In genomic region chr19:8307400-8307964, GRCh38 we compare ENCODE assay signal across 6 cellular contexts. TPM values are rescaled to one million over a fixed set of nuclear protein-coding genes. Genes with fewer than 3 reads are reported as not detected.
DNase-seq lines count a peak whose midpoint lies in the region; ATAC-seq and TF ChIP-seq lines count a peak whose summit lies in the region.

No MANE protein-coding gene starts in this region.

- peak overlapping the region; percentile 84 for H3K9ac ChIP-seq in OCI-LY1 (ENCODE audit: low read length)

- H3K4me2 ChIP-seq in OCI-LY1 (ENCODE audit: low read length) = peak overlapping the region; percentile 91

- H3K27ac Mint-ChIP-seq in glutamatergic neuron (ENCODE audit: unreplicated experiment) = peak overlapping the region; percentile 92

- peaks cover 3% of the 10 kb centered on the region for H3K9me3 Mint-ChIP-seq in glutamatergic neuron (ENCODE audit: unreplicated experiment)

- H2AFZ ChIP-seq in OCI-LY1 (ENCODE audit: low read length) = no peak overlapping the region

- H3K9me3 ChIP-seq in AG04450 (ENCODE audit: control insufficient read depth, insufficient read depth, low read length) (peaks cover 6% of the 10 kb centered on the region; the same call in 1 of the 2 replicates), OCI-LY1 (ENCODE audit: low read length) (no peaks in the 10 kb centered on the region)

- H3F3A ChIP-seq in OCI-LY1 (ENCODE audit: insufficient read depth, low read length) = no peaks in the 10 kb centered on the region

- DNase-seq in AG04450 (ENCODE audit: low read depth, low spot score) (no peak), glutamatergic neuron (no peak)

- ATAC-seq in HG02678 (IDR thresholded peaks at IDR 0.05; ENCODE audit: unreplicated experiment) (no peak), HG03039 (IDR thresholded peaks at IDR 0.05; ENCODE audit: unreplicated experiment) (no peak)

- H3K9me2 ChIP-seq in OCI-LY1 (ENCODE audit: low read depth, low read length) = no peaks in the 10 kb centered on the region

- H3K27me3 ChIP-seq in AG04450 (ENCODE audit: control insufficient read depth, insufficient read depth, low read length) (no peaks in the 10 kb centered on the region), OCI-LY1 (ENCODE audit: insufficient read depth, low read length) (no peaks in the 10 kb centered on the region)

- TF ChIP-seq CTCF in AG04450 (IDR thresholded peaks at IDR 0.05; ENCODE audit: low read depth, low read length) (no peak), OCI-LY1 (IDR thresholded peaks at IDR 0.05; ENCODE audit: low read length) (no peak), glutamatergic neuron (IDR thresholded peaks at IDR 0.05; ENCODE audit: partially characterized antibody, unreplicated experiment) (no peak)

- peaks cover 60% of the 10 kb centered on the region for H3K36me3 ChIP-seq in OCI-LY1 (ENCODE audit: insufficient read depth, low read length)

- H3K4me3 ChIP-seq in AG04450 (ENCODE audit: low read depth, low read length) (peak overlapping the region; percentile 75), OCI-LY1 (ENCODE audit: low read depth, low read length, poor library complexity, severe bottlenecking) (peak overlapping the region; percentile 70)

- POLR2A ChIA-PET in AG04450 (lab: Yijun Ruan, JAX) = interaction anchor here (0.7 to 1.4 kb wide), 2 partner anchors 14 to 207 kb away, joined by 3 read pairs; partner anchors contain the start of genes NDUFA7, RPS28 and ZNF414

- CTCF ChIA-PET in AG04450 (lab: Charles Lee) = interaction anchor here (0.7 kb wide), 1 partner anchor 1529 kb away, joined by 3 read pairs; no protein-coding TSS in a partner anchor

- H3K4me1 ChIP-seq in OCI-LY1 (ENCODE audit: insufficient read depth, low read length, severe bottlenecking) = peaks cover 22% of the 10 kb centered on the region

- H4K20me1 ChIP-seq in OCI-LY1 (ENCODE audit: insufficient read depth, low read length) = no peaks in the 10 kb centered on the region

- H3K79me2 ChIP-seq in OCI-LY1 (ENCODE audit: insufficient read depth, low read length) = no peaks in the 10 kb centered on the region; the same call in 1 of the 2 replicates

- H3K36me3 Mint-ChIP-seq in glutamatergic neuron (ENCODE audit: unreplicated experiment) = no peaks in the 10 kb centered on the region

- H3K27me3 Mint-ChIP-seq in glutamatergic neuron (ENCODE audit: unreplicated experiment) = peaks cover 6% of the 10 kb centered on the region

- peak overlapping the region; percentile 99 for H3K4me3 Mint-ChIP-seq in glutamatergic neuron (ENCODE audit: unreplicated experiment)

- H3K27ac ChIP-seq in AG04450 (ENCODE audit: low read depth, low read length) (no peak overlapping the region), OCI-LY1 (ENCODE audit: low read depth, low read length, poor library complexity, severe bottlenecking) (peak overlapping the region; percentile 42), temporal lobe (ENCODE audit: low read depth, low read length) (peak overlapping the region; percentile 45)

- peaks cover 9% of the 10 kb centered on the region for H3K4me1 Mint-ChIP-seq in glutamatergic neuron (ENCODE audit: low read depth, unreplicated experiment)

RNA-seq across cellular contexts. Expression of gene CD320, which starts 0.7 kb away (rescaled TPM):
- 22.6 and 31.0 TPM in 2 replicates for polyA plus RNA-seq in AG04450 (2011; rRNA removed)
- polyA minus RNA-seq in AG04450 (2011; rRNA and poly(A)+ RNA removed) = 8.1 and 10.5 TPM in 2 replicates
- total RNA-seq in glutamatergic neuron (ENCODE audit: unreplicated experiment) (45.1 TPM), temporal lobe (15.5 TPM)

RNA-seq across cellular contexts. Expression of gene NDUFA7, which starts 13.7 kb away (rescaled TPM):
- 31.5 and 46.1 TPM in 2 replicates for polyA plus RNA-seq in AG04450 (2011; rRNA removed)
- polyA minus RNA-seq in AG04450 (2011; rRNA and poly(A)+ RNA removed) = 38.6 and 56.7 TPM in 2 replicates
- total RNA-seq in glutamatergic neuron (ENCODE audit: unreplicated experiment) (65.1 TPM), temporal lobe (3.7 TPM)

RNA-seq across cellular contexts. Expression of gene RPS28, which starts 13.8 kb away (rescaled TPM):
- 424 and 658 TPM in 2 replicates for polyA plus RNA-seq in AG04450 (2011; rRNA removed)
- 188 and 234 TPM in 2 replicates for polyA minus RNA-seq in AG04450 (2011; rRNA and poly(A)+ RNA removed)
- total RNA-seq in glutamatergic neuron (ENCODE audit: unreplicated experiment) (1,030 TPM), temporal lobe (175 TPM)

RNA-seq across cellular contexts. Expression of gene KANK3, which starts 35.6 kb away (rescaled TPM):
- 0.07 TPM in 1 of 2 replicates, not detected in the other for polyA plus RNA-seq in AG04450 (2011; rRNA removed)
- not detected in 2 replicates for polyA minus RNA-seq in AG04450 (2011; rRNA and poly(A)+ RNA removed)
- total RNA-seq in glutamatergic neuron (ENCODE audit: unreplicated experiment) (8.9 TPM), temporal lobe (2.2 TPM)

RNA-seq across cellular contexts. Expression of gene ANGPTL4, which starts 56.5 kb away (rescaled TPM):
- 1.3 and 1.7 TPM in 2 replicates for polyA plus RNA-seq in AG04450 (2011; rRNA removed)
- 0.43 and 0.83 TPM in 2 replicates for polyA minus RNA-seq in AG04450 (2011; rRNA and poly(A)+ RNA removed)
- total RNA-seq in glutamatergic neuron (ENCODE audit: unreplicated experiment) (0.51 TPM), temporal lobe (1.5 TPM)

Comparison
In these comparisons a context has a peak if more than half of its experiments do, and no peak if none do; other contexts are left out.
1. RNA of gene NDUFA7, which starts 13.7 kb away (total RNA-seq): 65.1 TPM in glutamatergic neuron (single experiment); 3.7 TPM in temporal lobe (single experiment); every median in the first group is over 10 times any median in the second.